Comparison of ENCODE assay signal across 21 cellular contexts in the genomic region with DNA sequence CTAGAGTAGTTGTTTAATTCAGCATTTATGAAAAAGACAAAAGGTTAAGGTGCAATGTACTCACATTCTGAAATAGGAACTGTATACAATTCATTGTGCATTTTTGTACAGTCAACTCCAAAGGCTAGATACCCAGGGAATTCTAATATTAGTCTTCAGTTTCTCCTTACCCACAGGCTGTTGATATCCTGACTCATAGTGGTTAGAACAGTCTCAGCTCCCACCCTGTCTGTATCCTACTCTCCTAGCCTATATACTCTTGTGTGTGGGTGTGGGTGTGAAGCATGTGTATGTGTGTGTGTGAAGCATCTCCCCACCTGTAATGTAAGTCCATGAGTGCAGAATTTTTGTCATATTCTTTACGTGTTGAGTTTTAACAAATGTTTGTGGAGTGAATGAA.
DNase-seq lines count a peak whose midpoint lies in the region; ATAC-seq and TF ChIP-seq lines count a peak whose summit lies in the region.
"Had no signal": no experiment of that assay in that cellular context is flagged by ENCODE, and none has a peak within 500 bp of the region (broad histone marks: within the 10 kb centered on the region; RNA-seq: fewer than 3 reads in every experiment).

No MANE protein-coding gene starts in this region.

- no peaks in the 10 kb centered on the region for H3K27me3 ChIP-seq in IMR-90 (ENCODE audit: control insufficient read depth, insufficient read depth, low read length)
- H3K27me3 ChIP-seq in CD4-positive, alpha-beta T cell (ENCODE audit: control insufficient read depth, insufficient read depth, low read length) = no peaks in the 10 kb centered on the region
- H3K27me3 ChIP-seq: heart left ventricle, stomach had no signal

- H3K56ac ChIP-seq in IMR-90 (ENCODE audit: extremely low read depth, insufficient read depth, low read length) = no peak overlapping the region

- no peak overlapping the region for H3K4me2 ChIP-seq in IMR-90 (ENCODE audit: low read depth, low read length)

- H3K27ac ChIP-seq in IMR-90 (ENCODE audit: insufficient read depth, low read length) (no peak overlapping the region), coronary artery (no peak overlapping the region)
- H3K27ac ChIP-seq in CD4-positive, alpha-beta T cell (ENCODE audit: low read depth, low read length) = no peak overlapping the region
- H3K27ac ChIP-seq: heart left ventricle, RWPE1, stomach had no signal

- 0 out of 2 replicates have a peak overlapping the region, but pooled peaks have one; percentile 27 for H2AK5ac ChIP-seq in IMR-90 (ENCODE audit: low read depth, low read length)

- no peak overlapping the region for H3K9ac ChIP-seq in IMR-90 (ENCODE audit: low read depth, low read length)

- H4K8ac ChIP-seq in IMR-90 (ENCODE audit: low read depth in 2 of 2, low read length in 2 of 2) = no peak overlapping the region

- in situ Hi-C loops in IMR-90 (cut with MboI; ENCODE audit: low sequenced_read_pairs) (no loop called here), astrocyte of the spinal cord (cut with HindIII; ENCODE audit: low sequenced_read_pairs) (no loop called here)

- H3K4ac ChIP-seq in IMR-90 (ENCODE audit: low read depth, low read length) = no peak overlapping the region

- no peak overlapping the region for H3K18ac ChIP-seq in IMR-90 (ENCODE audit: low read depth, low read length)

- H3K27ac Mint-ChIP-seq in CD4-positive, alpha-beta T cell = no peak overlapping the region
- H3K27ac Mint-ChIP-seq: brain; CD8-positive, alpha-beta memory T cell; endodermal cell had no signal

- no peak overlapping the region for H2BK15ac ChIP-seq in IMR-90 (ENCODE audit: low read depth, low read length)

- peaks cover 3% of the 10 kb centered on the region for H3K36me3 ChIP-seq in IMR-90 (ENCODE audit: control insufficient read depth, insufficient read depth, low read length)
- H3K36me3 ChIP-seq: heart left ventricle, stomach had no signal

- BruUV-seq in IMR-90 (replicated peaks; lab: Mats Ljungman, UMichigan) = no TSS peak

- no peak overlapping the region for H3K14ac ChIP-seq in IMR-90 (replicated peaks; ENCODE audit: low read depth, low read length)

- intact Hi-C loops in IMR-90 (cut with micrococcal nuclease) = no loop called here
- intact Hi-C loops in CD4-positive, alpha-beta T cell (cut with DNase I, micrococcal nuclease) = no loop called here

- POLR2A ChIA-PET in IMR-90 (lab: Charles Lee; ENCODE audit: unreplicated experiment) = no interaction called here
- POLR2A ChIA-PET in CD4-positive, alpha-beta T cell (lab: Charles Lee) = no interaction called here

- ATAC-seq in IMR-90 (ENCODE audit: low read depth) = peak; percentile 84
- no peak for ATAC-seq in activated CD4-positive, CD25-positive, alpha-beta regulatory T cell treated with anti-CD3 and anti-CD28 coated beads, Interleukin-2, amount 50 U/mL, for 24 hours
- ATAC-seq in CD4-positive, alpha-beta T cell (ENCODE audit: poor library complexity) = no peak
- ATAC-seq: heart left ventricle, left cardiac atrium, mucosa of descending colon had no signal

- no peaks in the 10 kb centered on the region for H3K4me1 Mint-ChIP-seq in CD4-positive, alpha-beta T cell (ENCODE audit: low read depth)
- H3K4me1 Mint-ChIP-seq: CD8-positive, alpha-beta memory T cell; endodermal cell had no signal

- no peak overlapping the region for H4K91ac ChIP-seq in IMR-90 (ENCODE audit: insufficient read depth, low read depth, low read length)

- TF ChIP-seq CTCF in IMR-90 (conservative IDR thresholded peaks at IDR 0.05; ENCODE audit: low read depth, low read length) (no peak), astrocyte of the spinal cord (IDR thresholded peaks at IDR 0.05; ENCODE audit: low read depth, low read length) (no peak), coronary artery (IDR thresholded peaks at IDR 0.05) (no peak)
- no peak for TF ChIP-seq CTCF in CD4-positive, alpha-beta T cell (IDR thresholded peaks at IDR 0.05)

- TF ChIP-seq RAD21 in IMR-90 (IDR thresholded peaks at IDR 0.05; ENCODE audit: low read length) = no peak

- peak overlapping the region; percentile 69 for H2BK5ac ChIP-seq in IMR-90 (ENCODE audit: low read depth, low read length, poor library complexity, severe bottlenecking)

- H3K9me1 ChIP-seq in IMR-90 (ENCODE audit: insufficient read depth, low read length) = peaks cover 5% of the 10 kb centered on the region

- no peak overlapping the region for H3K4me3 ChIP-seq in IMR-90 (ENCODE audit: insufficient read depth, low read depth, low read length)
- H3K4me3 ChIP-seq in astrocyte of the spinal cord (ENCODE audit: low read depth, low read length) = no peak overlapping the region
- no peak overlapping the region for H3K4me3 ChIP-seq in coronary artery
- H3K4me3 ChIP-seq: heart left ventricle, mucosa of descending colon, stomach had no signal

- H3K9me3 ChIP-seq in IMR-90 (ENCODE audit: control insufficient read depth, insufficient read depth, low read length) = no peaks in the 10 kb centered on the region
- H3K9me3 ChIP-seq in CD4-positive, alpha-beta T cell (ENCODE audit: control insufficient read depth, low read length) = no peaks in the 10 kb centered on the region
- H3K9me3 ChIP-seq: heart left ventricle, mucosa of descending colon, stomach had no signal

- DNase-seq in IMR-90 (peak; percentile 88), astrocyte of the spinal cord (ENCODE audit: low read depth, low spot score) (peak; percentile 84), glomerular visceral epithelial cell (ENCODE audit: extremely low spot score) (peak; percentile 29), coronary artery (ENCODE audit: low spot score) (no peak), NOMO-1 treated with dmso at 0.1 percent for 144 hours (lab: John Stamatoyannopoulos, UW; ENCODE audit: unreplicated experiment) (no peak)
- no peak for DNase-seq in CD4-positive, alpha-beta T cell
- DNase-seq: activated CD4-positive, CD25-positive, alpha-beta regulatory T cell; activated gamma-delta T cell treated with Interleukin-2 at 50 U/mL for 16 hours; CD8-positive, alpha-beta memory T cell; endodermal cell; GDM1; heart left ventricle; left cardiac atrium; mucosa of descending colon; NCI-H2029; posterior cingulate gyrus; stimulated activated CD4-positive, alpha-beta T cell treated with anti-CD3 and anti-CD28 coated beads, Interleukin-12 subunit alpha, Interleukin-12 subunit beta, amount 100 ng/mL, for 4 hours; stomach had no signal

- no peak overlapping the region for H4K5ac ChIP-seq in IMR-90 (ENCODE audit: low read depth, low read length)

- no peak for TF ChIP-seq POLR2A in IMR-90 (IDR thresholded peaks at IDR 0.05; ENCODE audit: low read depth, low read length)

- H3K27me3 Mint-ChIP-seq in CD4-positive, alpha-beta T cell = no peaks in the 10 kb centered on the region
- H3K27me3 Mint-ChIP-seq: brain; CD8-positive, alpha-beta memory T cell had no signal

- H3K9me3 Mint-ChIP-seq in CD4-positive, alpha-beta T cell = no peaks in the 10 kb centered on the region
- H3K9me3 Mint-ChIP-seq: brain, endodermal cell had no signal

- H2AK9ac ChIP-seq in IMR-90 (replicated peaks; ENCODE audit: low read depth, low read length, poor library complexity) = no peak overlapping the region

- peaks cover 5% of the 10 kb centered on the region; the same call in 1 of the 2 replicates for H3K4me1 ChIP-seq in IMR-90 (ENCODE audit: control insufficient read depth, insufficient read depth, low read length)
- H3K4me1 ChIP-seq: stomach had no signal

- H2BK20ac ChIP-seq in IMR-90 (ENCODE audit: low read depth, low read length) = no peak overlapping the region

- no peak overlapping the region for H2BK120ac ChIP-seq in IMR-90 (ENCODE audit: low read depth, low read length)

- no peak overlapping the region for H2AFZ ChIP-seq in IMR-90 (replicated peaks; ENCODE audit: low read length, poor library complexity)

- CTCF ChIA-PET in IMR-90 (lab: Yijun Ruan, JAX) = no interaction called here
- CTCF ChIA-PET in CD4-positive, alpha-beta T cell (lab: Charles Lee) = no interaction called here

- peaks cover 26 to 44% of the 10 kb centered on the region in 2 experiments for H3K79me1 ChIP-seq in IMR-90 (ENCODE audit: low read depth in 1 of 2, low read length in 2 of 2)

- no peak overlapping the region for H3K4me3 Mint-ChIP-seq in CD4-positive, alpha-beta T cell
- H3K4me3 Mint-ChIP-seq: brain; CD8-positive, alpha-beta memory T cell; endodermal cell had no signal

- H3K23ac ChIP-seq in IMR-90 (ENCODE audit: low read depth, low read length) = no peak overlapping the region

- dilution Hi-C loops in IMR-90 (cut with HindIII; ENCODE audit: low sequenced_read_pairs, unreplicated experiment) = no loop called here

- no CpG with 5 or more reads among the region's 1 CpG for WGBS in IMR-90 (ENCODE audit: extremely low coverage in 2 of 2, insufficient read length in 1 of 2), 2 experiments

- no peaks in the 10 kb centered on the region for H3K36me3 Mint-ChIP-seq in CD4-positive, alpha-beta T cell (ENCODE audit: low read depth)
- H3K36me3 Mint-ChIP-seq: CD8-positive, alpha-beta memory T cell had no signal

- peaks cover 14% of the 10 kb centered on the region for H4K20me1 ChIP-seq in IMR-90 (ENCODE audit: insufficient read depth, low read length)

TF ChIP-seq in IMR-90, 13 proteins besides CTCF, POLR2A, EP300 and RAD21:
- TF ChIP-seq FOS (IDR thresholded peaks at IDR 0.05; ENCODE audit: low read depth, low read length) (peak; percentile 62; the same call in 1 of the 2 replicates), ELK1 (IDR thresholded peaks at IDR 0.05; ENCODE audit: borderline replicate concordance, low read depth, low read length) (no peak), BHLHE40 (IDR thresholded peaks at IDR 0.05; ENCODE audit: low read depth, low read length) (0 out of 2 replicates have a peak, but pooled peaks have one; percentile 26)

Comparison
In these comparisons a context has a peak if more than half of its experiments do, and no peak if none do; other contexts are left out.
1. DNase-seq: peak in IMR-90 (single experiment), astrocyte of the spinal cord (single experiment) and glomerular visceral epithelial cell (single experiment); none in coronary artery (single experiment), NOMO-1 treated with dmso at 0.1 percent for 144 hours (single experiment) and CD4-positive, alpha-beta T cell (0 of 10).